1 cellular context compared by ENCODE assay signal in the genomic region with DNA sequence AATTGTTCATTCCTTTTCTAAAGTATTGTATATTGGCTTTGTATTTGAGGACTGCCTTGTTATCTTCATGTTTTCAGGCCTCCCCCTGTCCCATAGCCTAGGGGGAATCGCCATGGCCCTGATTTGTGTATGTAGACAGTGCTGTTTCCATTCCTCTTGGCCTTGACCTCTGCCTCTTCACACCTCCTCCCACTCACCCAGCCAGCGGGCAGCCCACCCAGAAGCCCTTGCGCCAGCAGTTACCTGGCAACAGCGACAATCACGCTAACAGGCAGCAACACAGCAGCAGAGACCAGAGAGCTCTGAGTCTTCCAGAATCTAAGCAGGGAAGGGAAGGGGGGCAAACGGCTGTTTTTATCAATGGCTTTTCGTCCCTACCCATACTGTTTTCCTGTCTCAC.
TF ChIP-seq lines count a peak whose summit lies in the region.

No MANE protein-coding gene starts in this region.

TF ChIP-seq in GM12878, 131 proteins besides CTCF, POLR2A, EP300 and RAD21:
- TF ChIP-seq PML (IDR thresholded peaks at IDR 0.05; ENCODE audit: low read length) (no peak), SIN3A (IDR thresholded peaks at IDR 0.05; ENCODE audit: low read depth, low read length) (0 out of 2 replicates have a peak, but pooled peaks have one; percentile 63), MXI1 (IDR thresholded peaks at IDR 0.05; ENCODE audit: low read depth, low read length) (peak; percentile 46; the same call in 1 of the 2 replicates), IKZF1 (conservative IDR thresholded peaks at IDR 0.05) (peak; percentile 30; the same call in 1 of the 2 replicates), ZSCAN29 (IDR thresholded peaks at IDR 0.05) (no peak), BHLHE40 (IDR thresholded peaks at IDR 0.05; ENCODE audit: borderline replicate concordance in 1 of 2, low read depth in 2 of 2, low read length in 1 of 2) (peak in 1 of 2 experiments; percentile 3; a peak in 1 of 4 replicates), BMI1 (IDR thresholded peaks at IDR 0.05; ENCODE audit: borderline replicate concordance) (peak; percentile 81), ATF7 (IDR thresholded peaks at IDR 0.05; ENCODE audit: low read depth) (0 out of 2 replicates have a peak, but pooled peaks have one; percentile 11), DPF2 (IDR thresholded peaks at IDR 0.05) (peak; percentile 45; the same call in 1 of the 2 replicates), MTA2 (IDR thresholded peaks at IDR 0.05; ENCODE audit: low read depth) (peak; percentile 35; the same call in 1 of the 2 replicates), NR2C1 (IDR thresholded peaks at IDR 0.05) (peak; percentile 84), NR2F1 (conservative IDR thresholded peaks at IDR 0.05) (peak; percentile 98), CHD2 (IDR thresholded peaks at IDR 0.05; ENCODE audit: borderline replicate concordance, low read depth, low read length) (0 out of 2 replicates have a peak, but pooled peaks have one; percentile 16), BRCA1 (IDR thresholded peaks at IDR 0.05; ENCODE audit: low read depth, low read length) (no peak), CBX3 (IDR thresholded peaks at IDR 0.05; ENCODE audit: borderline replicate concordance, low read depth) (no peak)
- TF ChIP-seq, protein P1, sequence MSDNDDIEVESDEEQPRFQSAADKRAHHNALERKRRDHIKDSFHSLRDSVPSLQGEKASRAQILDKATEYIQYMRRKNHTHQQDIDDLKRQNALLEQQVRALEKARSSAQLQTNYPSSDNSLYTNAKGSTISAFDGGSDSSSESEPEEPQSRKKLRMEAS (IDR thresholded peaks at IDR 0.05; ENCODE audit: low read depth, low read length), result peak; percentile 18; the same call in 1 of the 2 replicates
- TF ChIP-seq, protein P2, sequence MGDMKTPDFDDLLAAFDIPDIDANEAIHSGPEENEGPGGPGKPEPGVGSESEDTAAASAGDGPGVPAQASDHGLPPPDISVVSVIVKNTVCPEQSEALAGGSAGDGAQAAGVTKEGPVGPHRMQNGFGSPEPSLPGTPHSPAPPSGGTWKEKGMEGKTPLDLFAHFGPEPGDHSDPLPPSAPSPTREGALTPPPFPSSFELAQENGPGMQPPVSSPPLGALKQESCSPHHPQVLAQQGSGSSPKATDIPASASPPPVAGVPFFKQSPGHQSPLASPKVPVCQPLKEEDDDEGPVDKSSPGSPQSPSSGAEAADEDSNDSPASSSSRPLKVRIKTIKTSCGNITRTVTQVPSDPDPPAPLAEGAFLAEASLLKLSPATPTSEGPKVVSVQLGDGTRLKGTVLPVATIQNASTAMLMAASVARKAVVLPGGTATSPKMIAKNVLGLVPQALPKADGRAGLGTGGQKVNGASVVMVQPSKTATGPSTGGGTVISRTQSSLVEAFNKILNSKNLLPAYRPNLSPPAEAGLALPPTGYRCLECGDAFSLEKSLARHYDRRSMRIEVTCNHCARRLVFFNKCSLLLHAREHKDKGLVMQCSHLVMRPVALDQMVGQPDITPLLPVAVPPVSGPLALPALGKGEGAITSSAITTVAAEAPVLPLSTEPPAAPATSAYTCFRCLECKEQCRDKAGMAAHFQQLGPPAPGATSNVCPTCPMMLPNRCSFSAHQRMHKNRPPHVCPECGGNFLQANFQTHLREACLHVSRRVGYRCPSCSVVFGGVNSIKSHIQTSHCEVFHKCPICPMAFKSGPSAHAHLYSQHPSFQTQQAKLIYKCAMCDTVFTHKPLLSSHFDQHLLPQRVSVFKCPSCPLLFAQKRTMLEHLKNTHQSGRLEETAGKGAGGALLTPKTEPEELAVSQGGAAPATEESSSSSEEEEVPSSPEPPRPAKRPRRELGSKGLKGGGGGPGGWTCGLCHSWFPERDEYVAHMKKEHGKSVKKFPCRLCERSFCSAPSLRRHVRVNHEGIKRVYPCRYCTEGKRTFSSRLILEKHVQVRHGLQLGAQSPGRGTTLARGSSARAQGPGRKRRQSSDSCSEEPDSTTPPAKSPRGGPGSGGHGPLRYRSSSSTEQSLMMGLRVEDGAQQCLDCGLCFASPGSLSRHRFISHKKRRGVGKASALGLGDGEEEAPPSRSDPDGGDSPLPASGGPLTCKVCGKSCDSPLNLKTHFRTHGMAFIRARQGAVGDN (IDR thresholded peaks at IDR 0.05), result peak; percentile 96
- TF ChIP-seq, protein P3, sequence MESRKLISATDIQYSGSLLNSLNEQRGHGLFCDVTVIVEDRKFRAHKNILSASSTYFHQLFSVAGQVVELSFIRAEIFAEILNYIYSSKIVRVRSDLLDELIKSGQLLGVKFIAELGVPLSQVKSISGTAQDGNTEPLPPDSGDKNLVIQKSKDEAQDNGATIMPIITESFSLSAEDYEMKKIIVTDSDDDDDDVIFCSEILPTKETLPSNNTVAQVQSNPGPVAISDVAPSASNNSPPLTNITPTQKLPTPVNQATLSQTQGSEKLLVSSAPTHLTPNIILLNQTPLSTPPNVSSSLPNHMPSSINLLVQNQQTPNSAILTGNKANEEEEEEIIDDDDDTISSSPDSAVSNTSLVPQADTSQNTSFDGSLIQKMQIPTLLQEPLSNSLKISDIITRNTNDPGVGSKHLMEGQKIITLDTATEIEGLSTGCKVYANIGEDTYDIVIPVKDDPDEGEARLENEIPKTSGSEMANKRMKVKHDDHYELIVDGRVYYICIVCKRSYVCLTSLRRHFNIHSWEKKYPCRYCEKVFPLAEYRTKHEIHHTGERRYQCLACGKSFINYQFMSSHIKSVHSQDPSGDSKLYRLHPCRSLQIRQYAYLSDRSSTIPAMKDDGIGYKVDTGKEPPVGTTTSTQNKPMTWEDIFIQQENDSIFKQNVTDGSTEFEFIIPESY (IDR thresholded peaks at IDR 0.05), result peak; percentile 75; the same call in 1 of the 2 replicates
- TF ChIP-seq, protein P4, sequence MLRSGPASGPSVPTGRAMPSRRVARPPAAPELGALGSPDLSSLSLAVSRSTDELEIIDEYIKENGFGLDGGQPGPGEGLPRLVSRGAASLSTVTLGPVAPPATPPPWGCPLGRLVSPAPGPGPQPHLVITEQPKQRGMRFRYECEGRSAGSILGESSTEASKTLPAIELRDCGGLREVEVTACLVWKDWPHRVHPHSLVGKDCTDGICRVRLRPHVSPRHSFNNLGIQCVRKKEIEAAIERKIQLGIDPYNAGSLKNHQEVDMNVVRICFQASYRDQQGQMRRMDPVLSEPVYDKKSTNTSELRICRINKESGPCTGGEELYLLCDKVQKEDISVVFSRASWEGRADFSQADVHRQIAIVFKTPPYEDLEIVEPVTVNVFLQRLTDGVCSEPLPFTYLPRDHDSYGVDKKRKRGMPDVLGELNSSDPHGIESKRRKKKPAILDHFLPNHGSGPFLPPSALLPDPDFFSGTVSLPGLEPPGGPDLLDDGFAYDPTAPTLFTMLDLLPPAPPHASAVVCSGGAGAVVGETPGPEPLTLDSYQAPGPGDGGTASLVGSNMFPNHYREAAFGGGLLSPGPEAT (IDR thresholded peaks at IDR 0.05; ENCODE audit: low read depth), result peak; percentile 31; the same call in 1 of the 2 replicates
TF ChIP-seq in GM12878: peak in this region for 15.
